Comparison of ENCODE assay signal across 9 cellular contexts in genomic region chr10:35259769-35260397, GRCh38.
DNase-seq lines count a peak whose midpoint lies in the region; ATAC-seq and TF ChIP-seq lines count a peak whose summit lies in the region.
"Had no signal": no experiment of that assay in that cellular context is flagged by ENCODE, and none has a peak within 500 bp of the region (broad histone marks: within the 10 kb centered on the region; RNA-seq: fewer than 3 reads in every experiment).

No MANE protein-coding gene starts in this region.

- H3K27ac Mint-ChIP-seq in GM23338, result no peak overlapping the region
- H3K27ac Mint-ChIP-seq: memory B cell had no signal

- H4K20me1 ChIP-seq in GM23338 (replicated peaks; ENCODE audit: insufficient read depth) (no peaks in the 10 kb centered on the region), osteoblast (ENCODE audit: insufficient read depth, low read length) (no peaks in the 10 kb centered on the region)

- H3K4me3 ChIP-seq in GM23338 (no peak overlapping the region), osteoblast (ENCODE audit: insufficient read depth, low read length) (peak overlapping the region; percentile 46)
- H3K4me3 ChIP-seq: GM12878 had no signal

- H3K27me3 Mint-ChIP-seq in GM23338 (ENCODE audit: insufficient read depth, low read depth, poor library complexity), result peaks cover 4% of the 10 kb centered on the region

- H3K36me3 Mint-ChIP-seq in GM23338 (ENCODE audit: low read depth), result no peaks in the 10 kb centered on the region

- no peaks in the 10 kb centered on the region; the same call in 2 of the 3 replicates for H3K4me1 Mint-ChIP-seq in GM23338
- H3K4me1 Mint-ChIP-seq: memory B cell had no signal

- peaks cover 9% of the 10 kb centered on the region for H3K9me3 Mint-ChIP-seq in GM23338

- no peaks in the 10 kb centered on the region; the same call in 1 of the 2 replicates for H3K36me3 ChIP-seq in GM23338 (ENCODE audit: insufficient read depth)
- no peaks in the 10 kb centered on the region for H3K36me3 ChIP-seq in osteoblast (ENCODE audit: insufficient read depth, low read length)

- H3K27ac ChIP-seq in GM23338 (ENCODE audit: low read depth), result no peak overlapping the region
- peak overlapping the region; percentile 82 for H3K27ac ChIP-seq in osteoblast (ENCODE audit: low read depth, low read length)

- H3F3A ChIP-seq in GM23338 (replicated peaks; ENCODE audit: low read depth), result no peaks in the 10 kb centered on the region

- H3K4me2 ChIP-seq in GM23338, result no peak overlapping the region
- H3K4me2 ChIP-seq in osteoblast (ENCODE audit: insufficient read depth, low read length), result peak overlapping the region; percentile 69

- ATAC-seq in GM23338 (no peak), GM21515 (IDR thresholded peaks at IDR 0.05; ENCODE audit: unreplicated experiment) (no peak), HG03039 (IDR thresholded peaks at IDR 0.05; ENCODE audit: unreplicated experiment) (no peak)
- ATAC-seq: GM12878 had no signal

- no peak overlapping the region for H3K4me3 Mint-ChIP-seq in GM23338
- H3K4me3 Mint-ChIP-seq: memory B cell had no signal

- H3K9me3 ChIP-seq in osteoblast (ENCODE audit: low read depth, low read length), result no peaks in the 10 kb centered on the region

- TF ChIP-seq CTCF in GM23338 (conservative IDR thresholded peaks at IDR 0.05; ENCODE audit: low read depth in 2 of 2) (no peak), osteoblast (IDR thresholded peaks at IDR 0.05; ENCODE audit: extremely low read depth, low read depth, low read length) (no peak)

- H2AFZ ChIP-seq in GM23338, result 0 out of 2 replicates have a peak overlapping the region, but pooled peaks have one; percentile 75
- peak overlapping the region; percentile 89 for H2AFZ ChIP-seq in osteoblast (ENCODE audit: low read length)

- no peaks in the 10 kb centered on the region for H3K9me2 ChIP-seq in GM23338 (ENCODE audit: insufficient read depth)

- DNase-seq in GM23338 (ENCODE audit: low spot score) (no peak), NCI-H226 (peak; percentile 88), dedifferentiated amniotic fluid mesenchymal stem cell (ENCODE audit: extremely low spot score) (peak; percentile 81), osteoblast (ENCODE audit: insufficient read length, low spot score, missing footprints) (peak; percentile 92), NCI-H1105 treated with DMSO at 0.1 percent for 48 hours (lab: John Stamatoyannopoulos, UW) (no peak)

- H3K4me1 ChIP-seq in GM23338 (ENCODE audit: insufficient read depth), result no peaks in the 10 kb centered on the region
- peaks cover 11% of the 10 kb centered on the region for H3K4me1 ChIP-seq in osteoblast (ENCODE audit: insufficient read depth, low read length)

- H3K79me2 ChIP-seq in GM23338 (replicated peaks; ENCODE audit: insufficient read depth) (no peaks in the 10 kb centered on the region), osteoblast (ENCODE audit: insufficient read depth, low read length) (no peaks in the 10 kb centered on the region)

- no peaks in the 10 kb centered on the region for H3K27me3 ChIP-seq in GM23338 (ENCODE audit: insufficient read depth)
- H3K27me3 ChIP-seq in osteoblast (ENCODE audit: insufficient read depth, low read length), result no peaks in the 10 kb centered on the region

TF ChIP-seq in GM23338, 12 proteins besides CTCF, POLR2A, EP300 and RAD21 (continues in another document):
- TF ChIP-seq EZH2 (IDR thresholded peaks at IDR 0.05; ENCODE audit: low read depth, unreplicated experiment) (no peak), NANOG (IDR thresholded peaks at IDR 0.05; ENCODE audit: borderline replicate concordance) (no peak), CREB1 (CRISPR knock-in tag; IDR thresholded peaks at IDR 0.05; ENCODE audit: low read depth) (no peak), ZNF331 (CRISPR knock-in tag; IDR thresholded peaks at IDR 0.05; ENCODE audit: low read depth) (no peak), ZNF114 (CRISPR knock-in tag; IDR thresholded peaks at IDR 0.05) (no peak), REST (IDR thresholded peaks at IDR 0.05; ENCODE audit: unreplicated experiment) (no peak), EZH2phosphoT487 (IDR thresholded peaks at IDR 0.05; ENCODE audit: unreplicated experiment) (no peak), JUNB (IDR thresholded peaks at IDR 0.05; ENCODE audit: unreplicated experiment) (no peak), ZNF462 (CRISPR knock-in tag; IDR thresholded peaks at IDR 0.05) (no peak), STAT1 (IDR thresholded peaks at IDR 0.05; ENCODE audit: unreplicated experiment) (no peak)

Comparison
In these comparisons a context has a peak if more than half of its experiments do, and no peak if none do; other contexts are left out.
1. DNase-seq: peak in NCI-H226 (single experiment), dedifferentiated amniotic fluid mesenchymal stem cell (single experiment) and osteoblast (single experiment); none in GM23338 (single experiment) and NCI-H1105 treated with DMSO at 0.1 percent for 48 hours (single experiment).